25 cellular contexts compared by ENCODE assay signal in the genomic region with DNA sequence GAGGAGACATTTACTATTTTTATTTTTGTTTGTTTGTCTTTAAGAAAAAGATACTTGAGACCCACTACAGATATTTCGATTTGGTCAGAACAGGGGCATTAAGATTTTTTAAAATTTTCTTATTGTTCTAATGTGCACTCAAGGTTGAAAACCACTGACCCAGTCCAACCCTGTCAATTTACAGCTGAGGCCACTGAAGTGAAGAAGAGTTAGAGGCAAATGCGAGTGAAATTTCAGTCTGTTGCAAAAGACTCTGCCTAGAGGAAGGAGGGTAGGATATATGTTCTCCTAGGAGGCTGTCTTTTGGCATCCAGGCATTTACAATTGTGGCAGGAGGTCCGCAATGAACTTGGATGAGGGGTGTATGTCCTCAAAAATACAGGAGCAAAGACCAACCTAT.
"Had no signal": no experiment of that assay in that cellular context is flagged by ENCODE, and none has a peak within 500 bp of the region (broad histone marks: within the 10 kb centered on the region; RNA-seq: fewer than 3 reads in every experiment).

No MANE protein-coding gene starts in this region.

- H3K27me3 ChIP-seq: stomach, testis, thyroid gland, tibial artery, tibial nerve, transverse colon, upper lobe of left lung, upper lobe of right lung, uterus, vagina had no signal

- H3K36me3 ChIP-seq: stomach, suprapubic skin, thoracic aorta, thyroid gland, tibial artery, tibial nerve, transverse colon, upper lobe of left lung, upper lobe of right lung, uterus, vagina had no signal

- H3K9me3 ChIP-seq: suprapubic skin, testis, thyroid gland had no signal

- H3K27ac ChIP-seq: stomach, suprapubic skin, testis, thoracic aorta, thyroid gland, tibial artery, tibial nerve, transverse colon, upper lobe of left lung, upper lobe of right lung, uterus, vagina had no signal

- H3K4me3 ChIP-seq: stomach, suprapubic skin, testis, thoracic aorta, thyroid gland, tibial artery, tibial nerve, transverse colon, upper lobe of left lung, upper lobe of right lung, uterus, vagina had no signal

- DNase-seq: stimulated activated CD4-positive, alpha-beta T cell treated with anti-CD3 and anti-CD28 coated beads, Interleukin-2, amount 100 ng/mL, for 48 hours; stimulated activated CD4-positive, alpha-beta T cell treated with anti-CD3 and anti-CD28 coated beads, Interleukin-4, amount 100 ng/mL, for 1 hour; stimulated activated CD4-positive, alpha-beta T cell treated with anti-CD3 and anti-CD28 coated beads, Interleukin-4, amount 100 ng/mL, for 24 hours; stimulated activated CD4-positive, alpha-beta T cell treated with anti-CD3 and anti-CD28 coated beads, Interleukin-4, amount 100 ng/mL, for 4 hours; stimulated activated CD8-positive, alpha-beta memory T cell treated with anti-CD3 and anti-CD28 coated beads, Interleukin-4, amount 100 ng/mL, for 48 hours; stimulated activated naive B cell treated with anti-CD40 and anti-IgM and Interleukin-4, amounts not matched to agents 10 μg/mL and 1 μg/mL and 100 μg/mL, for 72 hours; stimulated activated naive CD4-positive, alpha-beta T cell; stimulated activated naive CD4-positive, alpha-beta T cell treated with Interleukin-2 at 50 U/mL for 16 hours; stimulated activated naive CD8-positive, alpha-beta T cell treated with anti-CD3 and anti-CD28 coated beads, Interleukin-15, amount 100 ng/mL, for 72 hours; stimulated activated naive CD8-positive, alpha-beta T cell treated with anti-CD3 and anti-CD28 coated beads, Interleukin-15, Interleukin-2, amounts not matched to agents 100 U/mL and 50 U/mL, for 24 hours; stomach; substantia nigra; testis; thyroid gland; transverse colon; trophoblast cell; upper lobe of left lung; upper lobe of right lung; uterus had no signal

- H3K4me1 ChIP-seq: upper lobe of right lung had no signal

- FAIRE-seq: urothelium cell line had no signal
